In genomic region chr2:147663153-147663961, GRCh38 we compare ENCODE assay signal across 10 cellular contexts.
DNase-seq lines count a peak whose midpoint lies in the region; ATAC-seq lines count a peak whose summit lies in the region.
"Had no signal": no experiment of that assay in that cellular context is flagged by ENCODE, and none has a peak within 500 bp of the region (broad histone marks: within the 10 kb centered on the region; RNA-seq: fewer than 3 reads in every experiment).

No MANE protein-coding gene starts in this region.

- H3K4me1 Mint-ChIP-seq in CD4-positive, alpha-beta memory T cell: peaks cover 34 to 56% (median 45%) of the 10 kb centered on the region in 4 donors
- H3K4me1 Mint-ChIP-seq in activated T-cell treated with anti-CD3 and anti-CD28 coated beads, Interleukin-2, amount 50 U/mL, for 72 hours (ENCODE audit: low read depth): peaks cover 27% of the 10 kb centered on the region

- peaks cover 21% of the 10 kb centered on the region for H3K4me1 ChIP-seq in CD4-positive, alpha-beta memory T cell (ENCODE audit: insufficient read depth, low read length)

- POLR2A ChIA-PET in CD4-positive, alpha-beta memory T cell (lab: Charles Lee; ENCODE audit: partially characterized antibody): interaction anchor here (0.9 to 2.5 kb wide), 20 partner anchors 9 to 983 kb away, joined by 3 to 34 read pairs (median 5); partner anchors contain the start of genes ACVR2A, MBD5 and ORC4

- H3K9me3 ChIP-seq in CD4-positive, alpha-beta memory T cell (ENCODE audit: control insufficient read depth in 1 of 2, low read length in 2 of 2): no peaks in the 10 kb centered on the region

- peak overlapping the region; percentile 76 to 90 (median 85) for H3K4me3 Mint-ChIP-seq in CD4-positive, alpha-beta memory T cell
- peak overlapping the region; percentile 71 to 75 for H3K4me3 Mint-ChIP-seq in activated T-cell treated with anti-CD3 and anti-CD28 coated beads, Interleukin-2, amount 50 U/mL, for 72 hours

- no peaks in the 10 kb centered on the region for H3K27me3 ChIP-seq in CD4-positive, alpha-beta memory T cell (ENCODE audit: insufficient read depth, low read length)
- H3K27me3 ChIP-seq: hepatocyte had no signal

- ATAC-seq in GM19328 (IDR thresholded peaks at IDR 0.05; ENCODE audit: unreplicated experiment) (peak; percentile 85), HG03039 (IDR thresholded peaks at IDR 0.05; ENCODE audit: unreplicated experiment) (peak; percentile 94)
- ATAC-seq in activated T-cell treated with anti-CD3 and anti-CD28 coated beads, Interleukin-2, amount 50 U/mL, for 72 hours (replicated peaks in 1 of 2): peak; percentile 88 to 90

- intact Hi-C loops in CD4-positive, alpha-beta memory T cell (cut with micrococcal nuclease): loop anchor here (1.0 to 5.0 kb wide), 5 partner anchors 41 to 366 kb away; no protein-coding TSS in a partner anchor

- peak overlapping the region; percentile 57 for H3K27ac ChIP-seq in CD4-positive, alpha-beta memory T cell (ENCODE audit: low read depth, low read length)
- H3K27ac ChIP-seq: hepatocyte had no signal

- peaks cover 0 to 3% (median 0%) of the 10 kb centered on the region in 8 donors for H3K9me3 Mint-ChIP-seq in CD4-positive, alpha-beta memory T cell
- no peaks in the 10 kb centered on the region for H3K9me3 Mint-ChIP-seq in activated T-cell treated with anti-CD3 and anti-CD28 coated beads, Interleukin-2, amount 50 U/mL, for 72 hours

- no peaks in the 10 kb centered on the region for H3K27me3 Mint-ChIP-seq in CD4-positive, alpha-beta memory T cell
- H3K27me3 Mint-ChIP-seq in activated T-cell treated with anti-CD3 and anti-CD28 coated beads, Interleukin-2, amount 50 U/mL, for 72 hours (ENCODE audit: low read depth): no peaks in the 10 kb centered on the region

- no peaks in the 10 kb centered on the region for H3K36me3 ChIP-seq in CD4-positive, alpha-beta memory T cell (ENCODE audit: insufficient read depth, low read length)

- H3K4me3 ChIP-seq in CD4-positive, alpha-beta memory T cell (ENCODE audit: low read length in 2 of 2): peak overlapping the region; percentile 3 to 54
- H3K4me3 ChIP-seq: hepatocyte had no signal

- CTCF ChIA-PET in CD4-positive, alpha-beta memory T cell (lab: Charles Lee; ENCODE audit: partially characterized antibody): interaction anchor here (0.6 to 1.6 kb wide), 5 partner anchors 11 to 1909 kb away, joined by 3 to 4 read pairs (median 3); no protein-coding TSS in a partner anchor

- H3K27ac Mint-ChIP-seq in CD4-positive, alpha-beta memory T cell: peak overlapping the region; percentile 81 to 96 (median 93)
- peak overlapping the region; percentile 59 for H3K27ac Mint-ChIP-seq in activated T-cell treated with anti-CD3 and anti-CD28 coated beads, Interleukin-2, amount 50 U/mL, for 72 hours

- H3K36me3 Mint-ChIP-seq in CD4-positive, alpha-beta memory T cell: peaks cover 2 to 5% of the 10 kb centered on the region in 2 donors
- peaks cover 0 to 2% of the 10 kb centered on the region in 2 donors for H3K36me3 Mint-ChIP-seq in activated T-cell treated with anti-CD3 and anti-CD28 coated beads, Interleukin-2, amount 50 U/mL, for 72 hours (ENCODE audit: insufficient read depth in 2 of 2)

- peak; percentile 42 to 78 (median 66) for DNase-seq in CD4-positive, alpha-beta memory T cell
- peak; percentile 3 to 11 for DNase-seq in activated T-cell treated with anti-CD3 and anti-CD28 coated beads, Interleukin-2, amount 50 U/mL, for 72 hours
- DNase-seq in midbrain (lab: John Stamatoyannopoulos, UW): no peak
- no peak for DNase-seq in superior temporal gyrus (ENCODE audit: extremely low spot score)
- no peak for DNase-seq in retina
- DNase-seq in DMS153 treated with DMSO at 0.1 percent for 48 hours (lab: John Stamatoyannopoulos, UW; ENCODE audit: unreplicated experiment): no peak
- DNase-seq: DMS 273 treated with DMSO at 0.1 percent for 48 hours had no signal

Comparison
In these comparisons a context has a peak if more than half of its experiments do, and no peak if none do; other contexts are left out.
1. DNase-seq: peak in CD4-positive, alpha-beta memory T cell (5 of 5) and activated T-cell treated with anti-CD3 and anti-CD28 coated beads, Interleukin-2, amount 50 U/mL, for 72 hours (2 of 2); none in midbrain (single experiment), superior temporal gyrus (single experiment), retina (single experiment) and DMS153 treated with DMSO at 0.1 percent for 48 hours (single experiment).
2. Peak in every context shown above with its lines, with median percentiles within 50 percentile points of each other: ATAC-seq.